ENCODE assay signal across 22 cellular contexts in genomic region chr12:43636706-43637105, GRCh38.
DNase-seq lines count a peak whose midpoint lies in the region; ATAC-seq and TF ChIP-seq lines count a peak whose summit lies in the region.
"Had no signal": no experiment of that assay in that cellular context is flagged by ENCODE, and none has a peak within 500 bp of the region (broad histone marks: within the 10 kb centered on the region; RNA-seq: fewer than 3 reads in every experiment).

No MANE protein-coding gene starts in this region.

- BruUV-seq in mammary epithelial cell (replicated peaks; lab: Mats Ljungman, UMichigan), result no TSS peak
- BruUV-seq in MCF 10A (replicated peaks; lab: Mats Ljungman, UMichigan), result no TSS peak

- no peak overlapping the region for H3K27ac ChIP-seq in mammary epithelial cell (ENCODE audit: insufficient read depth, low read depth, low read length)
- no peak overlapping the region for H3K27ac ChIP-seq in epithelial cell of prostate
- no peak overlapping the region for H3K27ac ChIP-seq in coronary artery
- H3K27ac ChIP-seq: 22Rv1, BLaER1, C4-2B had no signal

- DNase-seq in mammary epithelial cell (peak; percentile 34), MCF 10A (ENCODE audit: unreplicated experiment) (no peak), amniotic epithelial cell (ENCODE audit: low read depth) (peak; percentile 19), epithelial cell of prostate (ENCODE audit: low read depth, low spot score) (peak; percentile 50), retinal pigment epithelial cell (ENCODE audit: low read depth) (peak; percentile 56), HFFc6 (no peak), coronary artery (ENCODE audit: low spot score) (no peak)
- DNase-seq: Caco-2; CD4-positive, CD25-positive, alpha-beta regulatory T cell; CD8-positive, alpha-beta T cell; DMS 273 treated with DMSO at 0.1 percent for 48 hours; DMS79; EL; GDM1; GOT3 had no signal

- no peaks in the 10 kb centered on the region for H3K79me2 ChIP-seq in mammary epithelial cell (ENCODE audit: insufficient read depth, low read length)

- no peak overlapping the region for H3K4me3 Mint-ChIP-seq in MCF 10A (ENCODE audit: unreplicated experiment)
- no peak overlapping the region for H3K4me3 Mint-ChIP-seq in HFFc6
- H3K4me3 Mint-ChIP-seq: B cell; CD8-positive, alpha-beta T cell had no signal

- in situ Hi-C loops in mammary epithelial cell (cut with MboI; ENCODE audit: low sequenced_read_pairs in 2 of 2), result no loop called here

- dilution Hi-C loops in mammary epithelial cell (cut with HindIII; ENCODE audit: low sequenced_read_pairs), result no loop called here

- H4K20me1 ChIP-seq in mammary epithelial cell (ENCODE audit: insufficient read depth, low read length), result no peaks in the 10 kb centered on the region
- H4K20me1 ChIP-seq: BLaER1 had no signal

- no peak overlapping the region for H3K9ac ChIP-seq in mammary epithelial cell (ENCODE audit: insufficient read depth, low read length)
- H3K9ac ChIP-seq: BLaER1 had no signal

- intact Hi-C loops in mammary epithelial cell (cut with micrococcal nuclease), result no loop called here
- intact Hi-C loops in MCF 10A (cut with micrococcal nuclease), result no loop called here

- peaks cover 7% of the 10 kb centered on the region for H3K9me3 Mint-ChIP-seq in MCF 10A (ENCODE audit: unreplicated experiment)
- peaks cover 4% of the 10 kb centered on the region; the same call in 1 of the 2 replicates for H3K9me3 Mint-ChIP-seq in HFFc6
- H3K9me3 Mint-ChIP-seq: CD8-positive, alpha-beta T cell had no signal

- H3K36me3 Mint-ChIP-seq in MCF 10A (ENCODE audit: insufficient read depth, unreplicated experiment) (peaks cover 9% of the 10 kb centered on the region), HFFc6 (ENCODE audit: low read depth) (no peaks in the 10 kb centered on the region; the same call in 1 of the 2 replicates)
- H3K36me3 Mint-ChIP-seq: CD4-positive, CD25-positive, alpha-beta regulatory T cell; CD8-positive, alpha-beta T cell had no signal

- H3K4me1 Mint-ChIP-seq in MCF 10A (ENCODE audit: insufficient read depth, unreplicated experiment) (no peaks in the 10 kb centered on the region), HFFc6 (ENCODE audit: low read depth) (no peaks in the 10 kb centered on the region)
- H3K4me1 Mint-ChIP-seq: B cell; CD4-positive, CD25-positive, alpha-beta regulatory T cell had no signal

- no peaks in the 10 kb centered on the region for H3K36me3 ChIP-seq in mammary epithelial cell (ENCODE audit: insufficient read depth, low read length)
- H3K36me3 ChIP-seq: BLaER1, HAP-1 had no signal

- no peaks in the 10 kb centered on the region for H3K4me1 ChIP-seq in mammary epithelial cell (ENCODE audit: insufficient read depth, low read length)
- H3K4me1 ChIP-seq: BLaER1, Caco-2, HAP-1 had no signal

- H3K4me3 ChIP-seq in mammary epithelial cell (replicated peaks in 1 of 3; ENCODE audit: insufficient read depth in 1 of 3, low read depth in 2 of 3, low read length in 3 of 3) (no peak overlapping the region), retinal pigment epithelial cell (ENCODE audit: low read length) (no peak overlapping the region), coronary artery (no peak overlapping the region)
- H3K4me3 ChIP-seq: BLaER1, GM12878, HAP-1 had no signal

- ATAC-seq in GM18502 (IDR thresholded peaks at IDR 0.05; ENCODE audit: poor library complexity, unreplicated experiment), result no peak
- ATAC-seq: CD8-positive, alpha-beta T cell; GM12878 had no signal

- H3K27me3 Mint-ChIP-seq in MCF 10A (ENCODE audit: insufficient read depth, unreplicated experiment) (peaks cover 81% of the 10 kb centered on the region), HFFc6 (ENCODE audit: insufficient read depth) (no peaks in the 10 kb centered on the region)
- H3K27me3 Mint-ChIP-seq: CD4-positive, CD25-positive, alpha-beta regulatory T cell had no signal

- CTCF ChIA-PET in mammary epithelial cell (lab: Charles Lee; ENCODE audit: low non-redundant PET), result no interaction called here
- CTCF ChIA-PET in MCF 10A (lab: Yijun Ruan, JAX), result no interaction called here

- H3K27ac Mint-ChIP-seq in MCF 10A (ENCODE audit: low read depth, unreplicated experiment) (no peak overlapping the region), HFFc6 (no peak overlapping the region)
- H3K27ac Mint-ChIP-seq: B cell; CD4-positive, CD25-positive, alpha-beta regulatory T cell; CD8-positive, alpha-beta T cell had no signal

- H2AFZ ChIP-seq in mammary epithelial cell (ENCODE audit: low read depth, low read length), result no peak overlapping the region

- no peak overlapping the region for H3K4me2 ChIP-seq in mammary epithelial cell (ENCODE audit: insufficient read depth, low read depth, low read length)
- H3K4me2 ChIP-seq: BLaER1 had no signal

- POLR2A ChIA-PET in MCF 10A (lab: Yijun Ruan, JAX), result no interaction called here

- H3K27me3 ChIP-seq in mammary epithelial cell (ENCODE audit: insufficient read depth, low read length), result no peaks in the 10 kb centered on the region
- H3K27me3 ChIP-seq: BLaER1 had no signal

- TF ChIP-seq CTCF in mammary epithelial cell (conservative IDR thresholded peaks at IDR 0.05 in 1 of 2, IDR thresholded peaks at IDR 0.05 in 1 of 2; ENCODE audit: extremely low read depth in 1 of 2, insufficient read depth in 1 of 2, low read depth in 1 of 2, low read length in 2 of 2), result no peak
- TF ChIP-seq CTCF in MCF 10A (IDR thresholded peaks at IDR 0.05; ENCODE audit: unreplicated experiment), result no peak
- TF ChIP-seq CTCF in retinal pigment epithelial cell (conservative IDR thresholded peaks at IDR 0.05; ENCODE audit: low read depth, low read length), result no peak
- TF ChIP-seq CTCF in HFFc6 (IDR thresholded peaks at IDR 0.05), result no peak
- no peak for TF ChIP-seq CTCF in coronary artery (IDR thresholded peaks at IDR 0.05)

- H3K9me3 ChIP-seq in mammary epithelial cell (replicated peaks; ENCODE audit: insufficient read depth, low read length), result no peaks in the 10 kb centered on the region
- H3K9me3 ChIP-seq: BLaER1, Caco-2, HAP-1 had no signal

Comparison
In these comparisons a context has a peak if more than half of its experiments do, and no peak if none do; other contexts are left out.
1. DNase-seq: peak in mammary epithelial cell (single experiment), amniotic epithelial cell (single experiment), epithelial cell of prostate (single experiment) and retinal pigment epithelial cell (single experiment); none in MCF 10A (single experiment), HFFc6 (single experiment) and coronary artery (single experiment).